In the genomic region with DNA sequence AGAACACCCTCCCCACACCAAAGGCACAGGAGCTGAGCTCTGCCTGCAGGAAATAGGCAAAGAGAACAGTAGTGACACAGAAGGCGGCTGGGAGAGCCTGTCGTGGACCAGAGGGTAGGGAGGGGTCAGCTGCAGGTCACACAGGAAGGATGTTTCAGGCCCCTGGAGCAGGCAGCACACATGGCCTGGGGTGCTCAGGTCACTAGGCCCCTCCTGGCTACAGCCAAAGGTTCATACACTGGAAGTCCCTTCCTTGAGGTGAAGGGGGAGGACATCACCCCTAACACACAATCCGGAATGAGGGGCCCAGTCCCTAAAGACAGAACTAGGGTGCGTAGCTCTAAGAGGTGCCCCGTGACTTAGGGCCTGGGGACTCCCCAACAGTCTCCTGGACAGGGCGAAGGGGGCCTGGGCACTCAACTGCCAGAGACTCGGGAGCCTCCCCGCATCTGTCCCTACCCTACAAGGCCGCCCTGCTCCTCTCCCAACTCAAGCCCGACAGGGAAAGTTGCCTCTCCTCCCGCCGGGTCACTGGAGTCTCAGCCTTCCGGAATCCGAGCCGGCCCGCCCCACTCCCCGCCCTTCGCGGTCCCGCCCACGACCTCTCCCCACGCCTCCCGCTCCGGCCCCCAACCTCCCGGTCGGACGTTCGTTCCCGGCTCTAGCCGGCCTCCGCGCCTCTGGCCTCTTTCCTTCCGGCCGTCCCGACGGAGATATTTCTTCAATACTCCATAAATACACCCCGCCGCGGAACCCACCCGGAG, we compare ENCODE assay signal across 9 cellular contexts. TPM values are rescaled to one million over a fixed set of nuclear protein-coding genes. Genes with fewer than 3 reads are reported as not detected.
DNase-seq lines count a peak whose midpoint lies in the region; ATAC-seq and TF ChIP-seq lines count a peak whose summit lies in the region.
"Had no signal": no experiment of that assay in that cellular context is flagged by ENCODE, and none has a peak within 500 bp of the region (broad histone marks: within the 10 kb centered on the region; RNA-seq: fewer than 3 reads in every experiment).

A gene (minus strand): TSS at position 541 of the 764 bp plus-strand sequence. CDS start 675 bp downstream, outside the sequence.

- WGBS in HUES64, result 14% methylated on average over 40 of the region's 40 CpGs

- peak within 1 kb of the TSS; percentile 89 for H3K9ac ChIP-seq in HUES64 (ENCODE audit: low read depth, low read length)

- H3K4me1 Mint-ChIP-seq in stimulated activated naive CD8-positive, alpha-beta T cell treated with anti-CD3 and anti-CD28 coated beads, Interleukin-15, Interleukin-2, amounts not matched to agents 100 ng/mL and 50 ng/mL, for 24 hours (ENCODE audit: low read depth), result peaks cover 33% of the 10 kb centered on the region

- H3K9me3 Mint-ChIP-seq in stimulated activated naive CD8-positive, alpha-beta T cell treated with anti-CD3 and anti-CD28 coated beads, Interleukin-15, Interleukin-2, amounts not matched to agents 100 ng/mL and 50 ng/mL, for 24 hours, result no peaks in the 10 kb centered on the region
- H3K9me3 Mint-ChIP-seq: CD4-positive, CD25-positive, alpha-beta regulatory T cell had no signal

- ATAC-seq in left colon, result peak; percentile 88

- intact Hi-C loops in left colon (cut with DNase I, micrococcal nuclease), result no loop called here

- no peak for TF ChIP-seq CTCF in choroid plexus epithelial cell (conservative IDR thresholded peaks at IDR 0.05; ENCODE audit: low read depth, low read length)

- peak within 1 kb of the TSS; percentile 66 for H3K27ac ChIP-seq in HUES64 (ENCODE audit: low read depth, low read length)

- H3K4me3 Mint-ChIP-seq in stimulated activated naive CD8-positive, alpha-beta T cell treated with anti-CD3 and anti-CD28 coated beads, Interleukin-15, Interleukin-2, amounts not matched to agents 100 ng/mL and 50 ng/mL, for 24 hours, result peak within 1 kb of the TSS; percentile 67

- no peak within 1 kb of the TSS for H3K27ac Mint-ChIP-seq in stimulated activated naive CD8-positive, alpha-beta T cell treated with anti-CD3 and anti-CD28 coated beads, Interleukin-15, Interleukin-2, amounts not matched to agents 100 ng/mL and 50 ng/mL, for 24 hours
- H3K27ac Mint-ChIP-seq: CD4-positive, CD25-positive, alpha-beta regulatory T cell had no signal

- H3K36me3 ChIP-seq in HUES64 (ENCODE audit: insufficient read depth, low read length), result peaks cover 25% of the 10 kb centered on the region

- peaks cover 52% of the 10 kb centered on the region for H3K27me3 Mint-ChIP-seq in stimulated activated naive CD8-positive, alpha-beta T cell treated with anti-CD3 and anti-CD28 coated beads, Interleukin-15, Interleukin-2, amounts not matched to agents 100 ng/mL and 50 ng/mL, for 24 hours

- H3K4me3 ChIP-seq in HUES64 (ENCODE audit: low read length) (peak within 1 kb of the TSS; percentile 84), choroid plexus epithelial cell (ENCODE audit: low read depth, low read length) (peak within 1 kb of the TSS; percentile 57)

- peaks cover 27% of the 10 kb centered on the region for H3K4me1 ChIP-seq in HUES64 (ENCODE audit: insufficient read depth, low read length)

- no peaks in the 10 kb centered on the region for H3K9me3 ChIP-seq in HUES64 (ENCODE audit: insufficient read depth, low read depth, low read length)

- DNase-seq in NCI-H510A treated with DMSO at 0.1 percent for 48 hours (lab: John Stamatoyannopoulos, UW), result peak; percentile 16
- DNase-seq in NCI-H510A (lab: John Stamatoyannopoulos, UW), result no peak
- DNase-seq in choroid plexus epithelial cell (ENCODE audit: low read depth), result peak; percentile 50
- peak; percentile 79 to 82 for DNase-seq in left colon
- no peak for DNase-seq in NK-92 (lab: John Stamatoyannopoulos, UW; ENCODE audit: unreplicated experiment)
- DNase-seq in stimulated activated CD4-positive, alpha-beta T cell treated with anti-CD3 and anti-CD28 coated beads, Interleukin-4, amount 100 ng/mL, for 1 hour, result no peak

- H3K36me3 Mint-ChIP-seq in stimulated activated naive CD8-positive, alpha-beta T cell treated with anti-CD3 and anti-CD28 coated beads, Interleukin-15, Interleukin-2, amounts not matched to agents 100 ng/mL and 50 ng/mL, for 24 hours (ENCODE audit: low read depth), result no peaks in the 10 kb centered on the region
- H3K36me3 Mint-ChIP-seq: CD4-positive, CD25-positive, alpha-beta regulatory T cell had no signal

- peaks cover 5% of the 10 kb centered on the region; the same call in 1 of the 2 replicates for H3K27me3 ChIP-seq in HUES64 (ENCODE audit: insufficient read depth, low read length)

RNA-seq across cellular contexts. Expression of the gene that starts here (rescaled TPM):
- 28.9 TPM for polyA plus RNA-seq in HUES64 (2013, experiment 1 of 2)
- polyA plus RNA-seq in HUES64 (2013, experiment 2 of 2), result 30.8 TPM
- 1 to 10 TPM; 4.4 to 5.2 TPM for total RNA-seq in left colon
- total RNA-seq: CD4-positive, CD25-positive, alpha-beta regulatory T cell had no signal

Comparison
In these comparisons a context has a peak if more than half of its experiments do, and no peak if none do; other contexts are left out.
1. DNase-seq: peak in NCI-H510A treated with DMSO at 0.1 percent for 48 hours (single experiment), choroid plexus epithelial cell (single experiment) and left colon (2 of 2); none in NCI-H510A (single experiment), NK-92 (single experiment) and stimulated activated CD4-positive, alpha-beta T cell treated with anti-CD3 and anti-CD28 coated beads, Interleukin-4, amount 100 ng/mL, for 1 hour (single experiment).